10 cellular contexts compared by ENCODE assay signal in the genomic region with DNA sequence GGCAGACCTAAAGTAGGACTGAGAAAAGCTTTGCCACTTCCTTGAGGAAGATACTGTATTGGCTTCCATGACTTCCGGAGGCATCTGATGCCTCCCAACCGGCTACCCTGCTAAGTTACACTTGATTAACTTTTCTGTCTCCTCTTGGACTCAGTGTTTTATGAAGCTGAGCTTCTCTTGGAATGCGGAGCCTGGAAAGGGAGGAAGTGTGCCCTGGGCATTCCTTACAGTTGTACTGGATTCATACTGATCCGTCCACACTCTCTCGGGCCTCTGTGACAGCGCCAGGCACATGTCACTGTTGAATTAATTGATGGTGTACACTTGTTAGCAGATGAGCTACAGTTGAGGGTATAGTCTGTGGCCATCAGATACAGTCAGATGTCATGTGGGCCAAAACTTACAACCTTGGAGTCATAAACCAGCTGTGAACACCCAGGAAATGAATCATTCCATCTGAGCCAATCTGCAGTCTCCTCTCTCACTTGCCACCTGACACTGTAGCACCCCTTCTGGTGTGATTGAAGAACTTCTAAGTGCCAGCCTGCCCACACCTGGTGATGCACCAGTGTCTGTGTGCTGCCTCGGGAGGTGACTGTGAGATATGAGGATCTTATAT.
A peak's percentile ranks its signal among the peaks of the same experiment; 100 is the strongest.
DNase-seq lines count a peak whose midpoint lies in the region; ATAC-seq and TF ChIP-seq lines count a peak whose summit lies in the region.
"Had no signal": no experiment of that assay in that cellular context is flagged by ENCODE, and none has a peak within 500 bp of the region (broad histone marks: within the 10 kb centered on the region; RNA-seq: fewer than 3 reads in every experiment).

No MANE protein-coding gene starts in this region.

- no peaks in the 10 kb centered on the region for H3K36me3 ChIP-seq in brain microvascular endothelial cell (replicated peaks)
- H3K36me3 ChIP-seq in stomach = no peaks in the 10 kb centered on the region
- H3K36me3 ChIP-seq: lower lobe of right lung had no signal

- TF ChIP-seq POLR2A in stomach (IDR thresholded peaks at IDR 0.05) = no peak

- DNase-seq in activated CD4-positive, CD25-positive, alpha-beta regulatory T cell (lab: John Stamatoyannopoulos, UW) = no peak
- no peak for DNase-seq in brain microvascular endothelial cell
- DNase-seq in stimulated activated CD8-positive, alpha-beta memory T cell treated with anti-CD3 and anti-CD28 coated beads, Interleukin-4, amount 100 ng/mL, for 48 hours = peak; percentile 28
- no peak for DNase-seq in dorsolateral prefrontal cortex
- no peak for DNase-seq in stomach
- DNase-seq: activated CD4-positive, alpha-beta T cell treated with anti-CD3 and anti-CD28 coated beads for 1 hour had no signal

- TF ChIP-seq CTCF in brain microvascular endothelial cell (IDR thresholded peaks at IDR 0.05; ENCODE audit: low read depth, low read length, missing control alignments) (peak; percentile 22), dorsolateral prefrontal cortex (IDR thresholded peaks at IDR 0.05 in 54 of 56, conservative IDR thresholded peaks at IDR 0.05 in 2 of 56; ENCODE audit: low read depth in 1 of 56, partially characterized antibody in 56 of 56) (no peak), stomach (IDR thresholded peaks at IDR 0.05) (no peak)

- H3K27me3 ChIP-seq in brain microvascular endothelial cell (replicated peaks) (no peaks in the 10 kb centered on the region), dorsolateral prefrontal cortex (no peaks in the 10 kb centered on the region), stomach (no peaks in the 10 kb centered on the region)

- in situ Hi-C loops in brain microvascular endothelial cell (cut with HindIII; ENCODE audit: low pct_ligation_motif_present, low sequenced_read_pairs) = no loop called here

- no peak for TF ChIP-seq EP300 in stomach (IDR thresholded peaks at IDR 0.05)

- intact Hi-C loops in dorsolateral prefrontal cortex (cut with DNase I) (no loop called here), stomach (cut with DNase I; ENCODE audit: low total_unique reads) (no loop called here)

- H3K4me3 ChIP-seq in brain microvascular endothelial cell (ENCODE audit: low read depth, low read length) = no peak overlapping the region
- no peak overlapping the region for H3K4me3 ChIP-seq in dorsolateral prefrontal cortex
- no peak overlapping the region for H3K4me3 ChIP-seq in stomach
- H3K4me3 ChIP-seq: lower lobe of right lung had no signal

- H3K9me3 ChIP-seq in stomach = no peaks in the 10 kb centered on the region
- H3K9me3 ChIP-seq: lower lobe of right lung had no signal

- 77 to 88% (median 82%) methylated on average over 7 of the region's 7 CpGs for WGBS in stomach, 5 donors

- peak; percentile 35 to 62 for ATAC-seq in activated CD4-positive, CD25-positive, alpha-beta regulatory T cell treated with anti-CD3 and anti-CD28 coated beads, Interleukin-2, amount 50 U/mL, for 24 hours
- peak; percentile 71 for ATAC-seq in HG03280 (IDR thresholded peaks at IDR 0.05; ENCODE audit: unreplicated experiment)
- ATAC-seq in HG02884 (IDR thresholded peaks at IDR 0.05; ENCODE audit: unreplicated experiment) = no peak

- H3K27ac ChIP-seq in brain microvascular endothelial cell = no peak overlapping the region
- no peak overlapping the region for H3K27ac ChIP-seq in dorsolateral prefrontal cortex
- H3K27ac ChIP-seq in stomach = no peak overlapping the region
- H3K27ac ChIP-seq: lower lobe of right lung had no signal

- H3K4me1 ChIP-seq in stomach = peaks cover 0 to 22% (median 2%) of the 10 kb centered on the region in 4 donors
